10 cellular contexts compared by ENCODE assay signal in genomic region chr2:105795575-105795934, GRCh38. TPM values are rescaled to one million over a fixed set of nuclear protein-coding genes. Genes with fewer than 3 reads are reported as not detected.
DNase-seq lines count a peak whose midpoint lies in the region; ATAC-seq, FAIRE-seq and TF ChIP-seq lines count a peak whose summit lies in the region.
"Had no signal": no experiment of that assay in that cellular context is flagged by ENCODE, and none has a peak within 500 bp of the region (broad histone marks: within the 10 kb centered on the region; RNA-seq: fewer than 3 reads in every experiment).

No MANE protein-coding gene starts in this region.

- H3K9me3 Mint-ChIP-seq in T-cell (no peaks in the 10 kb centered on the region), type B pancreatic cell (peaks cover 13% of the 10 kb centered on the region)

- H3K4me2 ChIP-seq in endothelial cell of umbilical vein (ENCODE audit: insufficient read depth, low read length): peak overlapping the region; percentile 74

- peaks cover 74% of the 10 kb centered on the region for H3K79me2 ChIP-seq in endothelial cell of umbilical vein (ENCODE audit: control insufficient read depth, insufficient read depth, low read length)

- H3K4me3 ChIP-seq in right atrium auricular region (peak overlapping the region in 1 of 2 donors; percentile 1), endothelial cell of umbilical vein (replicated peaks in 1 of 3; ENCODE audit: insufficient read depth in 1 of 3, low read depth in 1 of 3, low read length in 3 of 3) (peak overlapping the region in 1 of 3 experiments; percentile 35)
- H3K4me3 ChIP-seq: body of pancreas, SJSA1 had no signal

- H3K27me3 ChIP-seq in right atrium auricular region: no peaks in the 10 kb centered on the region
- no peaks in the 10 kb centered on the region for H3K27me3 ChIP-seq in endothelial cell of umbilical vein (ENCODE audit: control insufficient read depth in 2 of 2, insufficient read depth in 2 of 2, low read length in 2 of 2)
- H3K27me3 ChIP-seq: body of pancreas, SJSA1 had no signal

- H3K4me1 Mint-ChIP-seq in T-cell (peaks cover 91 to 96% (median 95%) of the 10 kb centered on the region in 3 donors), type B pancreatic cell (ENCODE audit: unreplicated experiment) (peaks cover 58% of the 10 kb centered on the region)

- H3K9me3 ChIP-seq in right atrium auricular region (no peaks in the 10 kb centered on the region), endothelial cell of umbilical vein (replicated peaks; ENCODE audit: control insufficient read depth, insufficient read depth, low read length) (no peaks in the 10 kb centered on the region)
- H3K9me3 ChIP-seq: body of pancreas, SJSA1 had no signal

- no peaks in the 10 kb centered on the region for H3K36me3 ChIP-seq in right atrium auricular region
- no peaks in the 10 kb centered on the region for H3K36me3 ChIP-seq in endothelial cell of umbilical vein (ENCODE audit: control insufficient read depth in 2 of 2, extremely low read depth in 1 of 2, insufficient read depth in 2 of 2, low read length in 2 of 2)
- H3K36me3 ChIP-seq: SJSA1 had no signal

- H3K27ac Mint-ChIP-seq in T-cell (peak overlapping the region; percentile 98 to 99), type B pancreatic cell (peak overlapping the region; percentile 1)

- no peak for DNase-seq in left ventricle myocardium superior
- no peak for DNase-seq in right atrium auricular region (ENCODE audit: low spot score)
- DNase-seq in T-cell: no peak
- DNase-seq in endothelial cell of umbilical vein (ENCODE audit: low read depth, low spot score): peak; percentile 38
- peak; percentile 36 for DNase-seq in type B pancreatic cell (ENCODE audit: extremely low spot score, unreplicated experiment)
- no peak for DNase-seq in DMS114 treated with DMSO at 0.1 percent for 48 hours (lab: John Stamatoyannopoulos, UW; ENCODE audit: unreplicated experiment)
- no peak for DNase-seq in kidney glomerular epithelial cell (lab: John Stamatoyannopoulos, UW)
- DNase-seq: body of pancreas had no signal

- H3K4me3 Mint-ChIP-seq in T-cell (peak overlapping the region; percentile 78 to 80 (median 78)), type B pancreatic cell (no peak overlapping the region)

- ATAC-seq in left ventricle myocardium superior: peak; percentile 35
- peak; percentile 14 to 26 (median 25) for ATAC-seq in T-cell (replicated peaks in 1 of 4)
- ATAC-seq in GM19397 (IDR thresholded peaks at IDR 0.05; ENCODE audit: unreplicated experiment): no peak
- ATAC-seq: body of pancreas had no signal

- no TSS peak for BruUV-seq in endothelial cell of umbilical vein (replicated peaks; lab: Mats Ljungman, UMichigan)

- POLR2A ChIA-PET in T-cell (lab: Charles Lee) (interaction anchor here in 1 of 2 donors (0.6 kb wide), 1 partner anchor 110 kb away, joined by 3 read pairs; no protein-coding TSS in a partner anchor), endothelial cell of umbilical vein (lab: Charles Lee) (no interaction called here)

- dilution Hi-C loops in endothelial cell of umbilical vein (cut with MboI; ENCODE audit: extremely low pct_ligation_motif_present, low sequenced_read_pairs): no loop called here

- H3K27me3 Mint-ChIP-seq in T-cell (no peaks in the 10 kb centered on the region), type B pancreatic cell (no peaks in the 10 kb centered on the region)

- CTCF ChIA-PET in T-cell (lab: Charles Lee): interaction anchor here (0.6 to 1.6 kb wide), 4 partner anchors 16 to 61 kb away, joined by 3 to 5 read pairs (median 3); no protein-coding TSS in a partner anchor
- CTCF ChIA-PET in endothelial cell of umbilical vein (lab: Charles Lee): interaction anchor here (0.9 to 1.2 kb wide), 2 partner anchors 8 to 9 kb away, joined by 3 to 4 read pairs; no protein-coding TSS in a partner anchor

- H3K36me3 Mint-ChIP-seq in T-cell (peaks cover 8% of the 10 kb centered on the region), type B pancreatic cell (peaks cover 20% of the 10 kb centered on the region)

- no peaks in the 10 kb centered on the region for H3K9me1 ChIP-seq in endothelial cell of umbilical vein (replicated peaks; ENCODE audit: control insufficient read depth, extremely low read depth, insufficient read depth, low read length)

- no peak overlapping the region for H3K9ac ChIP-seq in endothelial cell of umbilical vein (replicated peaks; ENCODE audit: extremely low read depth, insufficient read depth, low read length)

- H3K4me1 ChIP-seq in right atrium auricular region (peaks cover 0 to 54% of the 10 kb centered on the region in 2 donors), endothelial cell of umbilical vein (ENCODE audit: control insufficient read depth, extremely low read depth, insufficient read depth, low read length) (peaks cover 24% of the 10 kb centered on the region)

- H2AFZ ChIP-seq in endothelial cell of umbilical vein (ENCODE audit: low read depth, low read length): no peak overlapping the region

- intact Hi-C loops in left ventricle myocardium superior (cut with micrococcal nuclease) (no loop called here), endothelial cell of umbilical vein (cut with micrococcal nuclease) (no loop called here)

- peak; percentile 75 for FAIRE-seq in endothelial cell of umbilical vein (lab: Jason Lieb, UNC)

- no peak overlapping the region for H3K27ac ChIP-seq in right atrium auricular region
- no peak overlapping the region for H3K27ac ChIP-seq in endothelial cell of umbilical vein (ENCODE audit: insufficient read depth, low read depth, low read length)
- H3K27ac ChIP-seq: body of pancreas, SJSA1 had no signal

- peaks cover 8% of the 10 kb centered on the region for H4K20me1 ChIP-seq in endothelial cell of umbilical vein (replicated peaks; ENCODE audit: control insufficient read depth, extremely low read depth, insufficient read depth, low read length)

- no peak for TF ChIP-seq POLR2A in endothelial cell of umbilical vein (IDR thresholded peaks at IDR 0.05; ENCODE audit: low read depth, low read length)

- TF ChIP-seq CTCF in right atrium auricular region (IDR thresholded peaks at IDR 0.05) (no peak), endothelial cell of umbilical vein (IDR thresholded peaks at IDR 0.05; ENCODE audit: extremely low read depth in 1 of 2, insufficient read depth in 1 of 2, low read depth in 1 of 2, low read length in 2 of 2) (no peak), type B pancreatic cell (conservative IDR thresholded peaks at IDR 0.05) (no peak)

TF ChIP-seq in endothelial cell of umbilical vein, 7 proteins besides CTCF, POLR2A, EP300 and RAD21:
- TF ChIP-seq EZH2 (IDR thresholded peaks at IDR 0.05; ENCODE audit: borderline replicate concordance, low read depth, low read length, severe bottlenecking) (no peak), FOS (IDR thresholded peaks at IDR 0.05; ENCODE audit: borderline replicate concordance, insufficient read depth, low read length) (peak; percentile 17)

RNA-seq across cellular contexts. Expression of gene NCK2, which starts 50.8 kb away (rescaled TPM):
- total RNA-seq in left ventricle myocardium superior: 39.9 TPM
- 10 to 100 TPM; 31.7 to 39.3 TPM for total RNA-seq in right atrium auricular region
- total RNA-seq in T-cell: 100 to 1,000 TPM in 4 of 5 donors, 10 to 100 TPM in 1; 97.7 to 154 (median 120) TPM
- total RNA-seq in endothelial cell of umbilical vein: 38.4 and 39.1 TPM in 2 replicates
- 18.9 and 23.8 TPM in 2 replicates for polyA plus RNA-seq in endothelial cell of umbilical vein
- polyA plus RNA-seq in endothelial cell of umbilical vein (2011; cell fraction: cytosol; rRNA removed): 26.7 and 35.5 TPM in 2 replicates
- 10.0 and 13.5 TPM in 2 replicates for polyA plus RNA-seq in endothelial cell of umbilical vein (2011; cell fraction: nucleus; rRNA removed)
- polyA plus RNA-seq in endothelial cell of umbilical vein (2012): 33.3 and 43.6 TPM in 2 replicates
- polyA minus RNA-seq in endothelial cell of umbilical vein: 16.9 and 21.8 TPM in 2 replicates
- 2.9 TPM for polyA minus RNA-seq in endothelial cell of umbilical vein (2011; cell fraction: cytosol; rRNA and poly(A)+ RNA removed)
- 8.8 and 16.7 TPM in 2 replicates for polyA minus RNA-seq in endothelial cell of umbilical vein (2011; cell fraction: nucleus; rRNA and poly(A)+ RNA removed)
- total RNA-seq in type B pancreatic cell (ENCODE audit: low replicate concordance): 86.4 and 103 TPM in 2 replicates

Comparison
In these comparisons a context has a peak if more than half of its experiments do, and no peak if none do; other contexts are left out.
1. DNase-seq: peak in endothelial cell of umbilical vein (single experiment) and type B pancreatic cell (single experiment); none in left ventricle myocardium superior (single experiment), right atrium auricular region (single experiment), T-cell (0 of 34), DMS114 treated with DMSO at 0.1 percent for 48 hours (single experiment) and kidney glomerular epithelial cell (single experiment).